8 cellular contexts compared by ENCODE assay signal in genomic region chr19:53394974-53395839, GRCh38. TPM values are rescaled to one million over a fixed set of nuclear protein-coding genes. Genes with fewer than 3 reads are reported as not detected.
DNase-seq lines count a peak whose midpoint lies in the region; ATAC-seq and TF ChIP-seq lines count a peak whose summit lies in the region.

ZNF765 (plus strand) TSS chr19:53395149; CDS start chr19:53398016, 2,867 bp downstream.

- intact Hi-C loops in activated CD4-positive, alpha-beta T cell treated with anti-CD3 and anti-CD28 coated beads, Interleukin-2, amount 10 ng/mL, durations not matched to agents 24 days and 14 days (cut with micrococcal nuclease), result loop anchor here (1.0 to 10.0 kb wide), 5 partner anchors 30 to 292 kb away; partner anchors contain the start of genes ZNF160, ZNF525 and ZNF665
- intact Hi-C loops in left lung (cut with DNase I), result no loop called here

- CTCF ChIA-PET in BJ (lab: Yijun Ruan, JAX), result interaction anchor here (0.7 to 2.0 kb wide), 3 partner anchors 9 to 200 kb away, joined by 3 to 8 read pairs (median 4); no protein-coding TSS in a partner anchor

- H3K9me3 Mint-ChIP-seq in activated CD4-positive, alpha-beta T cell treated with anti-CD3 and anti-CD28 coated beads, Interleukin-2, amount 10 ng/mL, durations not matched to agents 24 days and 14 days, result peaks cover 19% of the 10 kb centered on the region

- peak; percentile 80 for ATAC-seq in HG03457 (IDR thresholded peaks at IDR 0.05; ENCODE audit: unreplicated experiment)
- ATAC-seq in left lung, result peak; percentile 100

- H3K27me3 Mint-ChIP-seq in activated CD4-positive, alpha-beta T cell treated with anti-CD3 and anti-CD28 coated beads, Interleukin-2, amount 10 ng/mL, durations not matched to agents 24 days and 14 days, result no peaks in the 10 kb centered on the region

- H3K9me3 ChIP-seq in left lung, result peaks cover 0 to 24% of the 10 kb centered on the region in 2 donors

- H3K4me3 ChIP-seq in BJ (ENCODE audit: low read depth, low read length), result peak within 1 kb of the TSS; percentile 83
- H3K4me3 ChIP-seq in left lung, result peak within 1 kb of the TSS; percentile 72 to 74

- DNase-seq in BJ (ENCODE audit: low read depth) (peak; percentile 39), GM19238 (ENCODE audit: insufficient read length, low spot score) (peak; percentile 85), NCI-H524 treated with DMSO at 0.1 percent for 48 hours (lab: John Stamatoyannopoulos, UW) (peak; percentile 24), dedifferentiated amniotic fluid mesenchymal stem cell (ENCODE audit: extremely low spot score) (peak; percentile 91), left lung (peak; percentile 95 to 99)
- peak; percentile 99 for DNase-seq in activated CD4-positive, alpha-beta T cell treated with anti-CD3 and anti-CD28 coated beads, Interleukin-2, amount 10 ng/mL, durations not matched to agents 24 days and 14 days
- DNase-seq in stimulated activated CD4-positive, alpha-beta T cell treated with anti-CD3 and anti-CD28 coated beads, Interleukin-2, amount 100 ng/mL, for 4 hours (ENCODE audit: low read depth), result peak; percentile 97

- H3K36me3 Mint-ChIP-seq in activated CD4-positive, alpha-beta T cell treated with anti-CD3 and anti-CD28 coated beads, Interleukin-2, amount 10 ng/mL, durations not matched to agents 24 days and 14 days (ENCODE audit: low read depth), result peaks cover 40% of the 10 kb centered on the region

- H3K4me1 ChIP-seq in left lung, result peaks cover 4 to 24% of the 10 kb centered on the region in 2 donors

- H3K27ac ChIP-seq in left lung, result peak within 1 kb of the TSS; percentile 73 to 81

- H3K4me1 Mint-ChIP-seq in activated CD4-positive, alpha-beta T cell treated with anti-CD3 and anti-CD28 coated beads, Interleukin-2, amount 10 ng/mL, durations not matched to agents 24 days and 14 days, result peaks cover 16% of the 10 kb centered on the region

- H3K4me3 Mint-ChIP-seq in activated CD4-positive, alpha-beta T cell treated with anti-CD3 and anti-CD28 coated beads, Interleukin-2, amount 10 ng/mL, durations not matched to agents 24 days and 14 days, result peak within 1 kb of the TSS; percentile 94

- H3K27ac Mint-ChIP-seq in activated CD4-positive, alpha-beta T cell treated with anti-CD3 and anti-CD28 coated beads, Interleukin-2, amount 10 ng/mL, durations not matched to agents 24 days and 14 days, result peak within 1 kb of the TSS; percentile 93

- H3K36me3 ChIP-seq in BJ (ENCODE audit: control insufficient read depth, insufficient read depth, low read length) (peaks cover 4% of the 10 kb centered on the region), left lung (peaks cover 0 to 24% of the 10 kb centered on the region in 2 donors)

- H3K27me3 ChIP-seq in BJ (ENCODE audit: control insufficient read depth, insufficient read depth, low read length) (no peaks in the 10 kb centered on the region), left lung (no peaks in the 10 kb centered on the region)

- POLR2A ChIA-PET in BJ (lab: Charles Lee), result no interaction called here

- peak; percentile 64 for TF ChIP-seq CTCF in BJ (IDR thresholded peaks at IDR 0.05; ENCODE audit: insufficient read depth, low read depth, low read length)
- TF ChIP-seq CTCF in left lung (IDR thresholded peaks at IDR 0.05), result peak; percentile 34 to 73

RNA-seq across cellular contexts. Expression of gene ZNF765, which starts in this region (rescaled TPM):
- polyA plus RNA-seq in BJ (2011; rRNA removed), result 2.9 and 3.9 TPM in 2 replicates
- polyA minus RNA-seq in BJ (2011; rRNA and poly(A)+ RNA removed), result 5.1 and 6.5 TPM in 2 replicates
- 11.0 and 11.8 TPM in 2 replicates for total RNA-seq in activated CD4-positive, alpha-beta T cell treated with anti-CD3 and anti-CD28 coated beads, Interleukin-2, amount 10 ng/mL, durations not matched to agents 24 days and 14 days
- 10 to 100 TPM; 10.3 to 10.4 TPM for total RNA-seq in left lung

Comparison
In these comparisons a context has a peak if more than half of its experiments do, and no peak if none do; other contexts are left out.
1. Peak in every context shown above with its lines: DNase-seq, ATAC-seq, H3K4me3 ChIP-seq and H3K27ac ChIP-seq.
2. DNase-seq: peak in every context shown above with its lines; median percentile 99 in activated CD4-positive, alpha-beta T cell treated with anti-CD3 and anti-CD28 coated beads, Interleukin-2, amount 10 ng/mL, durations not matched to agents 24 days and 14 days; 97 in left lung; 97 in stimulated activated CD4-positive, alpha-beta T cell treated with anti-CD3 and anti-CD28 coated beads, Interleukin-2, amount 100 ng/mL, for 4 hours; 91 in dedifferentiated amniotic fluid mesenchymal stem cell; 85 in GM19238; 39 in BJ; 24 in NCI-H524 treated with DMSO at 0.1 percent for 48 hours.